ENCODE assay signal across 2 cellular contexts in genomic region chr2:70325875-70326274, GRCh38.
TF ChIP-seq lines count a peak whose summit lies in the region.

No MANE protein-coding gene starts in this region.

TF ChIP-seq in HepG2, 621 proteins besides CTCF, POLR2A, EP300 and RAD21:
- TF ChIP-seq ATF7 (IDR thresholded peaks at IDR 0.05) (peak; percentile 100), ATF7 (CRISPR knock-in tag; IDR thresholded peaks at IDR 0.05) (no peak), SAFB2 (CRISPR knock-in tag; IDR thresholded peaks at IDR 0.05; ENCODE audit: borderline replicate concordance, low read depth) (no peak), CREB1 (IDR thresholded peaks at IDR 0.05) (peak; percentile 93), CREB1 (CRISPR knock-in tag; IDR thresholded peaks at IDR 0.05) (no peak)
- TF ChIP-seq, protein P1, sequence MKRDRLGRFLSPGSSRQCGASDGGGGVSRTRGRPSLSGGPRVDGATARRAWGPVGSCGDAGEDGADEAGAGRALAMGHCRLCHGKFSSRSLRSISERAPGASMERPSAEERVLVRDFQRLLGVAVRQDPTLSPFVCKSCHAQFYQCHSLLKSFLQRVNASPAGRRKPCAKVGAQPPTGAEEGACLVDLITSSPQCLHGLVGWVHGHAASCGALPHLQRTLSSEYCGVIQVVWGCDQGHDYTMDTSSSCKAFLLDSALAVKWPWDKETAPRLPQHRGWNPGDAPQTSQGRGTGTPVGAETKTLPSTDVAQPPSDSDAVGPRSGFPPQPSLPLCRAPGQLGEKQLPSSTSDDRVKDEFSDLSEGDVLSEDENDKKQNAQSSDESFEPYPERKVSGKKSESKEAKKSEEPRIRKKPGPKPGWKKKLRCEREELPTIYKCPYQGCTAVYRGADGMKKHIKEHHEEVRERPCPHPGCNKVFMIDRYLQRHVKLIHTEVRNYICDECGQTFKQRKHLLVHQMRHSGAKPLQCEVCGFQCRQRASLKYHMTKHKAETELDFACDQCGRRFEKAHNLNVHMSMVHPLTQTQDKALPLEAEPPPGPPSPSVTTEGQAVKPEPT (CRISPR knock-in tag; IDR thresholded peaks at IDR 0.05; ENCODE audit: low read depth), result no peak
TF ChIP-seq in HepG2: peak in this region for 2.

TF ChIP-seq in GM12878, 131 proteins besides CTCF, POLR2A, EP300 and RAD21:
- TF ChIP-seq ATF7 (IDR thresholded peaks at IDR 0.05; ENCODE audit: low read depth), result peak; percentile 83
- no peak for TF ChIP-seq EED (IDR thresholded peaks at IDR 0.05; ENCODE audit: low read depth)
